ENCODE assay signal across 22 cellular contexts in the genomic region with DNA sequence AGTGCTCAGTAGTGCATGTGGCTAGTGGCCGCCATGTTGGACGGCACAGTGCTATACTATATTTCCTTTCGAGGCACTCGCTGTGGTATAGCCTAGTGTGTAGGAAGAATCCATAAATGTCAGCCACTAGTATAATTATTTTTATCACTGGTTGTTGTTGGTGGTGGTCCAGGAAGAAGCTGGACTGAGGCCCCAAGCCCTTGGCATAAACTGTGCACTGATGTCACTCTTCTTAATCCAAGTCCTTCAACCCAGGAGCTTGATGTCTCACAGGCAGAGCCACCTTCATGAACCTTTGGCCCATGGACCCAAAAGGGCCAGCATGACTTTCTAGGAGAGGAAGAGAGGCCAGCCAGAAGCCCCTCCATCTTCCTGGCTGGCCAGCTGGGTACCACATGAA. TPM values are rescaled to one million over a fixed set of nuclear protein-coding genes. Genes with fewer than 3 reads are reported as not detected.
A peak's percentile ranks its signal among the peaks of the same experiment; 100 is the strongest.
DNase-seq lines count a peak whose midpoint lies in the region; ATAC-seq and TF ChIP-seq lines count a peak whose summit lies in the region.
"Had no signal": no experiment of that assay in that cellular context is flagged by ENCODE, and none has a peak within 500 bp of the region (broad histone marks: within the 10 kb centered on the region; RNA-seq: fewer than 3 reads in every experiment).

No MANE protein-coding gene starts in this region.

- TF ChIP-seq CTCF in left ventricle myocardium inferior (IDR thresholded peaks at IDR 0.05; ENCODE audit: borderline replicate concordance) (no peak), psoas muscle (IDR thresholded peaks at IDR 0.05) (no peak)

- peak; percentile 25 for DNase-seq in Right ventricle myocardium superior
- DNase-seq in left ventricle myocardium superior = no peak
- DNase-seq in left ventricle myocardium inferior = no peak
- peak in 1 of 2 donors; percentile 19 for DNase-seq in psoas muscle
- DNase-seq in NCI-H82 (lab: John Stamatoyannopoulos, UW) = no peak
- DNase-seq in MV-4-11 (lab: John Stamatoyannopoulos, UW) = no peak
- DNase-seq: 8988T; ACHN; BE2C; CD4-positive, CD25-positive, alpha-beta regulatory T cell; DMS153; H9; KBM-7; NCI-H2029; NCI-H446; NCI-H526; RPMI8226; SHP77 treated with DMSO at 0.1 percent for 48 hours had no signal

- H3K27me3 ChIP-seq in left ventricle myocardium inferior (ENCODE audit: low read depth) (no peaks in the 10 kb centered on the region), psoas muscle (ENCODE audit: insufficient read depth in 3 of 3, low read length in 2 of 3) (no peaks in the 10 kb centered on the region)
- H3K27me3 ChIP-seq: BE2C had no signal

- H3K4me1 ChIP-seq in left ventricle myocardium inferior = peaks cover 83% of the 10 kb centered on the region
- H3K4me1 ChIP-seq in psoas muscle = peaks cover 64% of the 10 kb centered on the region
- H3K4me1 ChIP-seq: BE2C had no signal

- no peak overlapping the region for H3K4me3 ChIP-seq in left ventricle myocardium inferior
- H3K4me3 ChIP-seq in psoas muscle = no peak overlapping the region
- H3K4me3 ChIP-seq: GM23338 had no signal

- H3K36me3 ChIP-seq in left ventricle myocardium inferior (no peaks in the 10 kb centered on the region), psoas muscle (ENCODE audit: insufficient read depth in 1 of 2, low read depth in 1 of 2) (no peaks in the 10 kb centered on the region)
- H3K36me3 ChIP-seq: BE2C had no signal

- peak overlapping the region; percentile 99 for H3K27ac ChIP-seq in left ventricle myocardium inferior (replicated peaks)
- H3K27ac ChIP-seq in psoas muscle = peak overlapping the region; percentile 98

- intact Hi-C loops in Right ventricle myocardium superior (cut with DNase I) (no loop called here), left ventricle myocardium superior (cut with micrococcal nuclease) (no loop called here), left ventricle myocardium inferior (cut with micrococcal nuclease) (no loop called here), psoas muscle (cut with DNase I) (no loop called here)

- ATAC-seq in Right ventricle myocardium superior (ENCODE audit: poor library complexity) = no peak
- no peak for ATAC-seq in left ventricle myocardium superior
- no peak for ATAC-seq in psoas muscle
- ATAC-seq in GM21367 (IDR thresholded peaks at IDR 0.05; ENCODE audit: unreplicated experiment) = no peak
- no peak for ATAC-seq in HG02678 (IDR thresholded peaks at IDR 0.05; ENCODE audit: unreplicated experiment)
- ATAC-seq: GM23338 had no signal

- WGBS in psoas muscle, 3 donors = 65 to 93% (median 71%) methylated on average over 4 of the region's 4 CpGs

- H3K9me3 ChIP-seq in left ventricle myocardium inferior (replicated peaks) = no peaks in the 10 kb centered on the region
- no peaks in the 10 kb centered on the region for H3K9me3 ChIP-seq in psoas muscle
- H3K9me3 ChIP-seq: BE2C had no signal

RNA-seq across cellular contexts. Expression of gene SYNPO, which starts 32.5 kb away (rescaled TPM):
- total RNA-seq in Right ventricle myocardium superior (645 TPM), left ventricle myocardium superior (675 TPM), left ventricle myocardium inferior (715 TPM), psoas muscle (100 to 1,000 TPM; 447 to 745 (median 673) TPM)
- 100 to 1,000 TPM; 136 to 855 (median 503) TPM for polyA plus RNA-seq in psoas muscle
- polyA plus RNA-seq: CD4-positive, CD25-positive, alpha-beta regulatory T cell had no signal

RNA-seq across cellular contexts. Expression of gene MYOZ3, which starts 53.1 kb away (rescaled TPM):
- total RNA-seq in Right ventricle myocardium superior = 4.0 TPM
- 3.2 TPM for total RNA-seq in left ventricle myocardium superior
- total RNA-seq in left ventricle myocardium inferior = 6.2 TPM
- total RNA-seq in psoas muscle = 100 to 1,000 TPM in 1 of 4 donors, 10 to 100 TPM in 3; 29.7 to 110 (median 31.7) TPM
- 10 to 100 TPM in 2 of 3 donors, 1 to 10 TPM in 1; 3.0 to 14.5 (median 14.5) TPM for polyA plus RNA-seq in psoas muscle
- total RNA-seq: CD4-positive, CD25-positive, alpha-beta regulatory T cell; MCF 10A had no signal
